ENCODE assay signal across 10 cellular contexts in genomic region chrX:78708171-78708570, GRCh38. TPM values are rescaled to one million over a fixed set of nuclear protein-coding genes. Genes with fewer than 3 reads are reported as not detected.
DNase-seq lines count a peak whose midpoint lies in the region; ATAC-seq and TF ChIP-seq lines count a peak whose summit lies in the region.
"Had no signal": no experiment of that assay in that cellular context is flagged by ENCODE, and none has a peak within 500 bp of the region (broad histone marks: within the 10 kb centered on the region; RNA-seq: fewer than 3 reads in every experiment).

No MANE protein-coding gene starts in this region.

- CTCF ChIA-PET in activated naive CD4-positive, alpha-beta T cell treated with anti-CD3 and anti-CD28 coated beads for 36 hours (lab: Charles Lee): no interaction called here

- no peaks in the 10 kb centered on the region for H3K36me3 ChIP-seq in MG63

- no peaks in the 10 kb centered on the region for H3K36me3 Mint-ChIP-seq in activated naive CD4-positive, alpha-beta T cell treated with anti-CD3 and anti-CD28 coated beads for 36 hours (ENCODE audit: low read depth)

- no peak for ATAC-seq in HG02623 (IDR thresholded peaks at IDR 0.05; ENCODE audit: unreplicated experiment)

- peak; percentile 10 for DNase-seq in activated naive CD4-positive, alpha-beta T cell treated with anti-CD3 and anti-CD28 coated beads for 36 hours
- no peak for DNase-seq in activated naive CD4-positive, alpha-beta T cell treated with anti-CD3 and anti-CD28 coated beads, Interleukin-2, amount 50 U/mL, for 16 hours
- peak; percentile 68 for DNase-seq in NOMO-1 treated with DMSO at 0.1 percent for 48 hours (lab: John Stamatoyannopoulos, UW; ENCODE audit: unreplicated experiment)
- DNase-seq in erythroblast (lab: John Stamatoyannopoulos, UW): peak; percentile 0
- peak; percentile 17 for DNase-seq in smooth muscle cell of the brain vasculature (ENCODE audit: low read depth, low spot score)
- no peak for DNase-seq in superior temporal gyrus (ENCODE audit: extremely low spot score)
- DNase-seq in MG63: no peak
- DNase-seq: DMS153, NCI-H1048 had no signal

- H3K4me1 Mint-ChIP-seq in activated naive CD4-positive, alpha-beta T cell treated with anti-CD3 and anti-CD28 coated beads for 36 hours (ENCODE audit: low read depth): no peaks in the 10 kb centered on the region

- H3K4me3 ChIP-seq in MG63: no peak overlapping the region

- intact Hi-C loops in activated naive CD4-positive, alpha-beta T cell treated with anti-CD3 and anti-CD28 coated beads for 36 hours (cut with micrococcal nuclease): loop anchor here (10.0 kb wide), 1 partner anchor 113 kb away; no protein-coding TSS in a partner anchor

- no peaks in the 10 kb centered on the region for H3K27me3 Mint-ChIP-seq in activated naive CD4-positive, alpha-beta T cell treated with anti-CD3 and anti-CD28 coated beads for 36 hours (ENCODE audit: low read depth)

- no peaks in the 10 kb centered on the region for H3K27me3 ChIP-seq in MG63

- H3K27ac Mint-ChIP-seq in activated naive CD4-positive, alpha-beta T cell treated with anti-CD3 and anti-CD28 coated beads for 36 hours: no peak overlapping the region

- H3K9me3 Mint-ChIP-seq in activated naive CD4-positive, alpha-beta T cell treated with anti-CD3 and anti-CD28 coated beads for 36 hours: no peaks in the 10 kb centered on the region

- no peaks in the 10 kb centered on the region for H3K9me3 ChIP-seq in MG63

- no peak overlapping the region for H3K4me3 Mint-ChIP-seq in activated naive CD4-positive, alpha-beta T cell treated with anti-CD3 and anti-CD28 coated beads for 36 hours

- no peak for TF ChIP-seq POLR2A in erythroblast (IDR thresholded peaks at IDR 0.05; ENCODE audit: low read length)

RNA-seq across cellular contexts. Expression of gene LPAR4, which starts 39.3 kb away (rescaled TPM):
- total RNA-seq in activated naive CD4-positive, alpha-beta T cell treated with anti-CD3 and anti-CD28 coated beads for 36 hours: not detected
- total RNA-seq in MG63 (2014; rRNA removed; shearing (Covaris generic); ENCODE audit: low replicate concordance): not detected in 2 replicates

RNA-seq across cellular contexts. Expression of gene RTL3, which starts 49.0 kb away (rescaled TPM):
- not detected for total RNA-seq in activated naive CD4-positive, alpha-beta T cell treated with anti-CD3 and anti-CD28 coated beads for 36 hours
- 1.7 TPM in 1 of 2 replicates, not detected in the other for total RNA-seq in MG63 (2014; rRNA removed; shearing (Covaris generic); ENCODE audit: low replicate concordance)

Comparison
In these comparisons a context has a peak if more than half of its experiments do, and no peak if none do; other contexts are left out.
1. DNase-seq: peak in activated naive CD4-positive, alpha-beta T cell treated with anti-CD3 and anti-CD28 coated beads for 36 hours (single experiment), NOMO-1 treated with DMSO at 0.1 percent for 48 hours (single experiment), erythroblast (2 of 2) and smooth muscle cell of the brain vasculature (single experiment); none in activated naive CD4-positive, alpha-beta T cell treated with anti-CD3 and anti-CD28 coated beads, Interleukin-2, amount 50 U/mL, for 16 hours (single experiment), superior temporal gyrus (single experiment) and MG63 (single experiment).